8 cellular contexts compared by ENCODE assay signal in the genomic region with DNA sequence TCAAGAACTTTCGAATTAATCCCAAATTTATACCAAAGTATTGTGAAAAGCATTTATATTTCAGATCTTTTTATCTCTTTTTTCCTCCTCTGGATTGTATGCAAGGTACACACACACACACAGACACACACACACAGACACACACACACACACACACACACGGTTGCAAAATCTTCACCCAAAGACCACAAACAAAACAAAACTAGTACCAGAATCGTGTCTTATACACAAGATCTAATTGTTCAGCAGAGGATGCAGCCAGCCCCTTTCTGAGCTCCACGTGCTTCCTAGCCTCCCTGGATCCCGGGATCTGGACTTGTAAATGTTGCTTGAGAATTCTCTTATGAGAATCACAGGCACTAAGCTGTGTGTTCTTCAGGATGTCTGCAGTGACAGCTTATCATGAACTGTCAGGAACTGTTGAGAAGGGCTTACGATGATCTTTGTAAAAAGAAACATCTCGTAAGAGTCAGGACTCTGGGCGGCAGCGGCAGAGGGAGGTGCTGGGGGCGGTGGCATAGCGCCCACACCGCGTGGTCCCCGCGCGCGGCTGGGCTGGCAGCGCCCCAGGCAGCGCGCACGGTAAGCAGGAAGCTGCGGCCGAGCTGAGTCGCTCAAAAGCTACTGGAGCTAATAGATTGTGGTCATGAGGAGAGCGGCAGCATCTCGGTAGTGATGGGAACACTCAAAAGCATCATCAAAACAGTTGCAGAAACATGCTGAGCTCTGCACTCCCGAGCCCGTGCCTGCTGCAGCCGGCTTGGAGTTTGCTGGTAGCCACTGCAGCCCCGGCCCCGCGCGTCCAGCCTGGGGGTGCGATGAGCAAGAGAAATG.
A peak's percentile ranks its signal among the peaks of the same experiment; 100 is the strongest.
DNase-seq lines count a peak whose midpoint lies in the region; ATAC-seq and TF ChIP-seq lines count a peak whose summit lies in the region.

No MANE protein-coding gene starts in this region.

- H3K4me1 ChIP-seq in BE2C, result no peaks in the 10 kb centered on the region

- H3K4me3 ChIP-seq in BE2C (ENCODE audit: low read depth, low read length) (peak overlapping the region; percentile 75), WI38 (ENCODE audit: low read depth, low read length) (peak overlapping the region; percentile 37)

- no peaks in the 10 kb centered on the region for H3K9me3 Mint-ChIP-seq in MCF 10A (ENCODE audit: unreplicated experiment)

- no peak overlapping the region for H3K27ac Mint-ChIP-seq in MCF 10A (ENCODE audit: low read depth, unreplicated experiment)

- peaks cover 7% of the 10 kb centered on the region for H3K4me1 Mint-ChIP-seq in MCF 10A (ENCODE audit: insufficient read depth, unreplicated experiment)

- POLR2A ChIA-PET in MCF 10A (lab: Yijun Ruan, JAX), result interaction anchor here (0.6 to 1.3 kb wide), 4 partner anchors 29 to 481 kb away, joined by 3 read pairs; no protein-coding TSS in a partner anchor

- CTCF ChIA-PET in MCF 10A (lab: Yijun Ruan, JAX), result no interaction called here

- peak overlapping the region; percentile 66 for H3K4me3 Mint-ChIP-seq in MCF 10A (ENCODE audit: unreplicated experiment)

- intact Hi-C loops in MCF 10A (cut with micrococcal nuclease), result loop anchor here (5.0 kb wide), 1 partner anchor 275 kb away; no protein-coding TSS in a partner anchor

- H3K27me3 Mint-ChIP-seq in MCF 10A (ENCODE audit: insufficient read depth, unreplicated experiment), result no peaks in the 10 kb centered on the region

- ATAC-seq in GM19328 (IDR thresholded peaks at IDR 0.05; ENCODE audit: unreplicated experiment), result peak; percentile 89
- peak; percentile 76 for ATAC-seq in HG03521 (IDR thresholded peaks at IDR 0.05; ENCODE audit: unreplicated experiment)

- no TSS peak for BruUV-seq in MCF 10A (replicated peaks; lab: Mats Ljungman, UMichigan)

- no peaks in the 10 kb centered on the region for H3K36me3 ChIP-seq in BE2C

- H3K36me3 Mint-ChIP-seq in MCF 10A (ENCODE audit: insufficient read depth, unreplicated experiment), result peaks cover 6% of the 10 kb centered on the region

- peak; percentile 79 for DNase-seq in BE2C
- peak; percentile 48 for DNase-seq in MCF 10A (ENCODE audit: unreplicated experiment)
- DNase-seq in kidney glomerular epithelial cell (lab: John Stamatoyannopoulos, UW), result peak; percentile 55
- peak; percentile 65 to 70 for DNase-seq in stimulated activated CD4-positive, alpha-beta T cell treated with anti-CD3 and anti-CD28 coated beads, Interleukin-2, amount 100 ng/mL, for 48 hours
- no peak for DNase-seq in GF-D8 (lab: John Stamatoyannopoulos, UW)

- no peaks in the 10 kb centered on the region for H3K9me3 ChIP-seq in BE2C

- TF ChIP-seq CTCF in BE2C (IDR thresholded peaks at IDR 0.05; ENCODE audit: low read depth, low read length) (no peak), WI38 (IDR thresholded peaks at IDR 0.05; ENCODE audit: low read depth, low read length) (no peak), MCF 10A (IDR thresholded peaks at IDR 0.05; ENCODE audit: unreplicated experiment) (no peak)

- no peaks in the 10 kb centered on the region for H3K27me3 ChIP-seq in BE2C
